20 cellular contexts compared by ENCODE assay signal in the genomic region with DNA sequence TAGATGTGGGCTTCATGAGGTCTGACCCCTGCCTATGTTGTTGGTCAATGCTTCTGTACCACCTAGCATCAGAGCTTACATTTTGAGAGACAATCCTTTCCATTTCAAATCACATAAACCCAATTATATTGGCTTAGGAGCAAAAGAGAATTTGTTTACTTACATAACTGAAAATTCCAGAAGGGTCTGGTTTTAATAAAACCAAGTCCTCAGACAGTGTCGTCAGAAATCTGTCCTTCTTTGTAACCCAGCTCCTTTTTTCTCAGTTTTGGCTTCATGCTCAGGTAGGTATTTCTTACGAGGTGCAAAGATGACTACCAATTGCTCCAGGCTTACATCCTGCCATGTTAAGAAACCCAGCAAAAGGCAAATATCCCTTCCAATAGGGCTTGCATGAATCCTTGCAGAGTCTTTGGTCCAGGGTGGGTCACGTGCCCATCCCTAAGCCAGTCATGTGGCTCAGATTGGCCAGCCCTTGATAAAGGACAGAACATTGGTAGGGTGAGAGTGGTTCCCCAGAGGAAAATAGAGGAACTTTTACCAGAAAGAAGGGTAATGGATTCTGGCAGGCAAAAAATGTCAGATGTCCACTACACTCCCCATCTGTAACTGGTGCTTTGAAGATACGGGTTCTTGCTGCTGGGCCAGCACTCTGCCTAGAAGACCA. TPM values are rescaled to one million over a fixed set of nuclear protein-coding genes. Genes with fewer than 3 reads are reported as not detected.
DNase-seq lines count a peak whose midpoint lies in the region; ATAC-seq and TF ChIP-seq lines count a peak whose summit lies in the region.
"Had no signal": no experiment of that assay in that cellular context is flagged by ENCODE, and none has a peak within 500 bp of the region (broad histone marks: within the 10 kb centered on the region; RNA-seq: fewer than 3 reads in every experiment).

No MANE protein-coding gene starts in this region.

- no peaks in the 10 kb centered on the region for H3K36me3 ChIP-seq in Caco-2 (ENCODE audit: control insufficient read depth, insufficient read depth, low read length)
- H3K36me3 ChIP-seq in tibial nerve: no peaks in the 10 kb centered on the region
- H3K36me3 ChIP-seq: Peyer's patch had no signal

- H3K9me3 ChIP-seq in Caco-2: no peaks in the 10 kb centered on the region
- no peaks in the 10 kb centered on the region for H3K9me3 ChIP-seq in tibial nerve
- H3K9me3 ChIP-seq: A549, Peyer's patch had no signal

- intact Hi-C loops in Caco-2 (cut with micrococcal nuclease; ENCODE audit: unreplicated experiment): no loop called here

- CTCF ChIA-PET in Caco-2 (lab: Charles Lee): no interaction called here

- H3K4me3 Mint-ChIP-seq in Caco-2 (ENCODE audit: unreplicated experiment): no peak overlapping the region
- H3K4me3 Mint-ChIP-seq: CD4-positive, CD25-positive, alpha-beta regulatory T cell had no signal

- H3K27ac Mint-ChIP-seq in Caco-2 (ENCODE audit: unreplicated experiment): peak overlapping the region; percentile 50
- H3K27ac Mint-ChIP-seq: CD4-positive, CD25-positive, alpha-beta regulatory T cell had no signal

- TF ChIP-seq CTCF in Caco-2 (IDR thresholded peaks at IDR 0.05; ENCODE audit: insufficient read depth in 1 of 2, low read depth in 1 of 2, low read length in 1 of 2, severe bottlenecking in 1 of 2, unreplicated experiment in 1 of 2): no peak
- no peak for TF ChIP-seq CTCF in tibial nerve (IDR thresholded peaks at IDR 0.05)

- peak overlapping the region; percentile 16 for H3K27ac ChIP-seq in angular gyrus (ENCODE audit: low read depth, low read length)
- H3K27ac ChIP-seq in tibial nerve: peak overlapping the region; percentile 25 to 85 (median 68)
- H3K27ac ChIP-seq: A549 had no signal

- peaks cover 27% of the 10 kb centered on the region for H3K36me3 Mint-ChIP-seq in Caco-2 (ENCODE audit: insufficient read depth, unreplicated experiment)
- H3K36me3 Mint-ChIP-seq: CD4-positive, CD25-positive, alpha-beta regulatory T cell had no signal

- no peaks in the 10 kb centered on the region for H3K9me3 Mint-ChIP-seq in Caco-2 (ENCODE audit: unreplicated experiment)

- H3K27me3 Mint-ChIP-seq in Caco-2 (ENCODE audit: insufficient read depth, unreplicated experiment): no peaks in the 10 kb centered on the region
- H3K27me3 Mint-ChIP-seq: CD4-positive, CD25-positive, alpha-beta regulatory T cell had no signal

- POLR2A ChIA-PET in Caco-2 (lab: Charles Lee): no interaction called here

- DNase-seq in Caco-2: no peak
- peak; percentile 12 for DNase-seq in fibroblast of gingiva (ENCODE audit: low read depth)
- no peak for DNase-seq in tibial nerve (ENCODE audit: low spot score in 2 of 2)
- no peak for DNase-seq in NCI-H146 treated with DMSO at 0.1 percent for 48 hours (lab: John Stamatoyannopoulos, UW; ENCODE audit: unreplicated experiment)
- DNase-seq: CD4-positive, CD25-positive, alpha-beta regulatory T cell; DMS79 treated with DMSO at 0.1 percent for 48 hours; H7; KBM-7; MM.1S; NCI-H1048; NCI-H1417 treated with DMSO at 0.1 percent for 48 hours; NCI-H2029 treated with DMSO at 0.1 percent for 48 hours; NCI-H345; NCI-H524 treated with DMSO at 0.1 percent for 48 hours; NCI-H82; Peyer's patch had no signal

- TF ChIP-seq EP300 in tibial nerve (IDR thresholded peaks at IDR 0.05): no peak

- no peaks in the 10 kb centered on the region for H3K27me3 ChIP-seq in Caco-2 (replicated peaks; ENCODE audit: control insufficient read depth, insufficient read depth, low read length)
- H3K27me3 ChIP-seq in tibial nerve: no peaks in the 10 kb centered on the region
- H3K27me3 ChIP-seq: Peyer's patch had no signal

- no peak for TF ChIP-seq POLR2A in tibial nerve (IDR thresholded peaks at IDR 0.05)

- no peak overlapping the region for H3K4me3 ChIP-seq in Caco-2 (ENCODE audit: low read depth, low read length)
- no peak overlapping the region for H3K4me3 ChIP-seq in tibial nerve
- H3K4me3 ChIP-seq: A549, Peyer's patch had no signal

- WGBS in tibial nerve, 2 donors: 68% methylated on average over 4 of the region's 4 CpGs

- ATAC-seq in esophagus mucosa (no peak), HG03460 (IDR thresholded peaks at IDR 0.05; ENCODE audit: unreplicated experiment) (no peak)
- ATAC-seq: A549 had no signal

- BruUV-seq in Caco-2 (replicated peaks; lab: Mats Ljungman, UMichigan): no TSS peak

- H3K4me1 Mint-ChIP-seq in Caco-2 (ENCODE audit: low read depth, unreplicated experiment): peaks cover 66% of the 10 kb centered on the region
- H3K4me1 Mint-ChIP-seq: CD4-positive, CD25-positive, alpha-beta regulatory T cell had no signal

- peaks cover 54% of the 10 kb centered on the region for H3K4me1 ChIP-seq in Caco-2
- H3K4me1 ChIP-seq in tibial nerve: peaks cover 0 to 97% (median 62%) of the 10 kb centered on the region in 4 donors

RNA-seq across cellular contexts. Expression of gene VILL, which starts 50.2 kb away (rescaled TPM):
- total RNA-seq in Caco-2 (2022): 11.7 and 12.2 TPM in 2 replicates
- 10 to 100 TPM; 13.6 to 16.5 (median 15.3) TPM for total RNA-seq in tibial nerve
- 6.1 TPM for total RNA-seq in esophagus mucosa
